Comparison of ENCODE assay signal across 24 cellular contexts in genomic region chr9:74697535-74697934, GRCh38.
"Had no signal": no experiment of that assay in that cellular context is flagged by ENCODE, and none has a peak within 500 bp of the region (broad histone marks: within the 10 kb centered on the region; RNA-seq: fewer than 3 reads in every experiment).

No MANE protein-coding gene starts in this region.

- ATAC-seq: activated CD4-positive, alpha-beta T cell treated with anti-CD3 and anti-CD28 coated beads for 36 hours; activated T-cell treated with anti-CD3 and anti-CD28 coated beads, Interleukin-2, amount 50 U/mL, for 72 hours; body of pancreas; lower lobe of right lung; natural killer cell; psoas muscle; stimulated activated effector memory CD8-positive, alpha-beta T cell treated with anti-CD3 and anti-CD28 coated beads, Interleukin-12 subunit alpha, Interleukin-12 subunit beta, amount 100 ng/mL, for 72 hours had no signal

- FAIRE-seq: colon, islet of Langerhans, small intestine had no signal

- DNase-seq: activated B cell treated with CpG ODN at 0.5 μM for 24 hours; activated CD4-positive, alpha-beta T cell treated with anti-CD3 and anti-CD28 coated beads for 36 hours; activated naive CD4-positive, alpha-beta T cell treated with Interleukin-2 at 50 U/mL for 16 hours; activated naive CD8-positive, alpha-beta T cell treated with anti-CD3 and anti-CD28 coated beads for 36 hours; activated T-cell treated with anti-CD3 and anti-CD28 coated beads for 4 hours; activated T-cell treated with anti-CD3 and anti-CD28 coated beads, Interleukin-2, amount 50 U/mL, for 72 hours; adrenal gland; aorta; body of pancreas; dermis blood vessel endothelial cell; effector CD4-positive, alpha-beta T cell; foreskin melanocyte; left lung; lower lobe of right lung; mesenchymal stem cell; natural killer cell; occipital lobe; psoas muscle; sigmoid colon; small intestine; stimulated activated CD4-positive, alpha-beta T cell treated with anti-CD3 and anti-CD28 coated beads, Interleukin-4, amount 100 ng/mL, for 24 hours had no signal
